10 cellular contexts compared by ENCODE assay signal in genomic region chr20:39019805-39020325, GRCh38. TPM values are rescaled to one million over a fixed set of nuclear protein-coding genes. Genes with fewer than 3 reads are reported as not detected.
DNase-seq lines count a peak whose midpoint lies in the region; ATAC-seq lines count a peak whose summit lies in the region.
"Had no signal": no experiment of that assay in that cellular context is flagged by ENCODE, and none has a peak within 500 bp of the region (broad histone marks: within the 10 kb centered on the region; RNA-seq: fewer than 3 reads in every experiment).

No MANE protein-coding gene starts in this region.

- DNase-seq in fibroblast of gingiva (ENCODE audit: low read depth) (peak; percentile 47), putamen (ENCODE audit: low spot score) (no peak), NCI-H2196 treated with DMSO at 0.1 percent for 48 hours (lab: John Stamatoyannopoulos, UW; ENCODE audit: unreplicated experiment) (no peak), head of caudate nucleus (no peak), posterior vena cava (ENCODE audit: low spot score) (no peak)
- DNase-seq: left cardiac atrium, small intestine had no signal

- intact Hi-C loops in head of caudate nucleus (cut with DNase I) (no loop called here), posterior vena cava (cut with DNase I) (no loop called here)

- peak; percentile 89 for ATAC-seq in GM18868 (IDR thresholded peaks at IDR 0.05; ENCODE audit: unreplicated experiment)
- peak; percentile 73 for ATAC-seq in GM21390 (IDR thresholded peaks at IDR 0.05; ENCODE audit: unreplicated experiment)
- peak; percentile 86 for ATAC-seq in HG03342 (IDR thresholded peaks at IDR 0.05; ENCODE audit: unreplicated experiment)
- ATAC-seq: left cardiac atrium had no signal

RNA-seq across cellular contexts. Expression of gene DHX35, which starts 57.7 kb away (rescaled TPM):
- total RNA-seq in posterior vena cava: 10 to 100 TPM; 12.1 to 13.9 TPM
